17 cellular contexts compared by ENCODE assay signal in genomic region chr2:17958486-17959092, GRCh38.
"Had no signal": no experiment of that assay in that cellular context is flagged by ENCODE, and none has a peak within 500 bp of the region (broad histone marks: within the 10 kb centered on the region; RNA-seq: fewer than 3 reads in every experiment).

No MANE protein-coding gene starts in this region.

- DNase-seq: activated CD4-positive, alpha-beta T cell treated with anti-CD3 and anti-CD28 coated beads, Interleukin-2, amount 10 ng/mL, durations not matched to agents 24 days and 14 days; activated CD8-positive, alpha-beta T cell treated with anti-CD3 and anti-CD28 coated beads for 36 hours; activated naive CD4-positive, alpha-beta T cell treated with anti-CD3 and anti-CD28 coated beads for 36 hours; activated T-cell treated with anti-CD3 and anti-CD28 coated beads, Interleukin-2, amount 50 U/mL, for 1 hour; effector CD4-positive, alpha-beta T cell; lower lobe of right lung; pancreas; stimulated activated CD4-positive, alpha-beta T cell treated with anti-CD3 and anti-CD28 coated beads, Interleukin-4, amount 100 ng/mL, for 1 hour; T1000; upper lobe of left lung had no signal

- H3K27ac ChIP-seq: breast epithelium, lower lobe of right lung, neutrophil, pancreas, thoracic aorta, upper lobe of left lung had no signal

- ATAC-seq: activated CD8-positive, alpha-beta T cell treated with anti-CD3 and anti-CD28 coated beads for 36 hours; lower lobe of right lung; natural killer cell treated with Interleukin-12 subunit alpha and Interleukin-12 subunit beta and Interleukin-15 and Interleukin-18, amount 100 ng/mL, for 72 hours; pancreas; sciatic nerve had no signal

- H3K4me3 Mint-ChIP-seq: activated CD4-positive, alpha-beta T cell treated with anti-CD3 and anti-CD28 coated beads, Interleukin-2, amount 10 ng/mL, durations not matched to agents 24 days and 14 days; activated CD8-positive, alpha-beta T cell treated with anti-CD3 and anti-CD28 coated beads for 36 hours; activated naive CD4-positive, alpha-beta T cell treated with anti-CD3 and anti-CD28 coated beads for 36 hours; natural killer cell treated with Interleukin-12 subunit alpha and Interleukin-12 subunit beta and Interleukin-15 and Interleukin-18, amount 100 ng/mL, for 72 hours had no signal

- H3K36me3 ChIP-seq: breast epithelium, lower lobe of right lung, neutrophil, pancreas, thoracic aorta, upper lobe of left lung had no signal

- H3K27me3 ChIP-seq: breast epithelium, neutrophil, pancreas, upper lobe of left lung had no signal

- H3K4me1 Mint-ChIP-seq: activated CD4-positive, alpha-beta T cell treated with anti-CD3 and anti-CD28 coated beads, Interleukin-2, amount 10 ng/mL, durations not matched to agents 24 days and 14 days had no signal

- H3K4me1 ChIP-seq: breast epithelium, lower lobe of right lung, pancreas, upper lobe of left lung had no signal

- H3K27ac Mint-ChIP-seq: activated CD4-positive, alpha-beta T cell treated with anti-CD3 and anti-CD28 coated beads, Interleukin-2, amount 10 ng/mL, durations not matched to agents 24 days and 14 days; activated CD8-positive, alpha-beta T cell treated with anti-CD3 and anti-CD28 coated beads for 36 hours; activated naive CD4-positive, alpha-beta T cell treated with anti-CD3 and anti-CD28 coated beads for 36 hours; activated T-helper 2 cell treated with anti-CD3 and anti-CD28 coated beads, Interferon-gamma antibody, Interleukin-2, Interleukin-4, amounts not matched to agents 10 μg/mL and 5 μg/mL and 100 μg/mL, durations not matched to agents 14 hours and 24 hours and 36 hours; natural killer cell treated with Interleukin-12 subunit alpha and Interleukin-12 subunit beta and Interleukin-15 and Interleukin-18, amount 100 ng/mL, for 72 hours had no signal

- H3K36me3 Mint-ChIP-seq: natural killer cell treated with Interleukin-12 subunit alpha and Interleukin-12 subunit beta and Interleukin-15 and Interleukin-18, amount 100 ng/mL, for 72 hours had no signal

- H3K9me3 Mint-ChIP-seq: activated CD4-positive, alpha-beta T cell treated with anti-CD3 and anti-CD28 coated beads, Interleukin-2, amount 10 ng/mL, durations not matched to agents 24 days and 14 days; activated CD8-positive, alpha-beta T cell treated with anti-CD3 and anti-CD28 coated beads for 36 hours; activated naive CD4-positive, alpha-beta T cell treated with anti-CD3 and anti-CD28 coated beads for 36 hours; activated T-helper 2 cell treated with anti-CD3 and anti-CD28 coated beads, Interferon-gamma antibody, Interleukin-2, Interleukin-4, amounts not matched to agents 10 μg/mL and 5 μg/mL and 100 μg/mL, durations not matched to agents 14 hours and 24 hours and 36 hours had no signal

- H3K4me2 ChIP-seq: smooth muscle cell had no signal

- H3K9me3 ChIP-seq: breast epithelium, lower lobe of right lung, neutrophil, pancreas, thoracic aorta, upper lobe of left lung had no signal

- H3K27me3 Mint-ChIP-seq: activated CD4-positive, alpha-beta T cell treated with anti-CD3 and anti-CD28 coated beads, Interleukin-2, amount 10 ng/mL, durations not matched to agents 24 days and 14 days; activated CD8-positive, alpha-beta T cell treated with anti-CD3 and anti-CD28 coated beads for 36 hours; natural killer cell treated with Interleukin-12 subunit alpha and Interleukin-12 subunit beta and Interleukin-15 and Interleukin-18, amount 100 ng/mL, for 72 hours had no signal

- H3K4me3 ChIP-seq: breast epithelium, lower lobe of right lung, pancreas, smooth muscle cell, thoracic aorta, upper lobe of left lung had no signal
